Comparison of ENCODE assay signal across 8 cellular contexts in genomic region chr6:127464881-127465459, GRCh38. TPM values are rescaled to one million over a fixed set of nuclear protein-coding genes. Genes with fewer than 3 reads are reported as not detected.
A peak's percentile ranks its signal among the peaks of the same experiment; 100 is the strongest.
DNase-seq lines count a peak whose midpoint lies in the region; ATAC-seq and TF ChIP-seq lines count a peak whose summit lies in the region.

No MANE protein-coding gene starts in this region.

- CTCF ChIA-PET in CD4-positive, alpha-beta memory T cell (lab: Charles Lee; ENCODE audit: partially characterized antibody) = interaction anchor here (1.1 to 6.3 kb wide), 8 partner anchors 13 to 165 kb away, joined by 3 to 59 read pairs (median 8); no protein-coding TSS in a partner anchor

- TF ChIP-seq CTCF in esophagus squamous epithelium (IDR thresholded peaks at IDR 0.05) (peak; percentile 31 to 76 (median 68)), nephron progenitor cell (IDR thresholded peaks at IDR 0.05) (peak; percentile 84)

- intact Hi-C loops in CD4-positive, alpha-beta memory T cell (cut with micrococcal nuclease) = loop anchor here (1.0 to 10.0 kb wide), 7 partner anchors 51 to 1787 kb away; no protein-coding TSS in a partner anchor
- intact Hi-C loops in esophagus squamous epithelium (cut with DNase I) = loop anchor here (5.0 kb wide), 1 partner anchor 72 kb away; no protein-coding TSS in a partner anchor

- no peak overlapping the region for H3K27ac ChIP-seq in CD4-positive, alpha-beta memory T cell (ENCODE audit: low read depth, low read length)
- H3K27ac ChIP-seq in esophagus squamous epithelium = peak overlapping the region in 3 of 4 donors; percentile 51 to 74 (median 56)

- peaks cover 0 to 2% (median 0%) of the 10 kb centered on the region in 4 donors for H3K4me1 Mint-ChIP-seq in CD4-positive, alpha-beta memory T cell
- peaks cover under 1% of the 10 kb centered on the region for H3K4me1 Mint-ChIP-seq in nephron progenitor cell

- H3K4me3 ChIP-seq in CD4-positive, alpha-beta memory T cell (ENCODE audit: low read length in 2 of 2) = no peak overlapping the region
- no peak overlapping the region for H3K4me3 ChIP-seq in esophagus squamous epithelium

- peaks cover 0 to 4% of the 10 kb centered on the region in 2 donors for H3K36me3 Mint-ChIP-seq in CD4-positive, alpha-beta memory T cell
- no peaks in the 10 kb centered on the region for H3K36me3 Mint-ChIP-seq in nephron progenitor cell (ENCODE audit: low read depth)

- POLR2A ChIA-PET in CD4-positive, alpha-beta memory T cell (lab: Charles Lee; ENCODE audit: partially characterized antibody) = no interaction called here

- no peaks in the 10 kb centered on the region for H3K9me3 ChIP-seq in CD4-positive, alpha-beta memory T cell (ENCODE audit: control insufficient read depth in 1 of 2, low read length in 2 of 2)
- H3K9me3 ChIP-seq in esophagus squamous epithelium = no peaks in the 10 kb centered on the region

- no peak overlapping the region for H3K27ac Mint-ChIP-seq in CD4-positive, alpha-beta memory T cell
- peak overlapping the region; percentile 70 for H3K27ac Mint-ChIP-seq in nephron progenitor cell

- no peaks in the 10 kb centered on the region for H3K27me3 ChIP-seq in CD4-positive, alpha-beta memory T cell (ENCODE audit: insufficient read depth, low read length)
- no peaks in the 10 kb centered on the region for H3K27me3 ChIP-seq in esophagus squamous epithelium

- H3K9me3 Mint-ChIP-seq in CD4-positive, alpha-beta memory T cell = no peaks in the 10 kb centered on the region
- H3K9me3 Mint-ChIP-seq in nephron progenitor cell = no peaks in the 10 kb centered on the region

- ATAC-seq in HG03354 (IDR thresholded peaks at IDR 0.05; ENCODE audit: poor library complexity, severe bottlenecking, unreplicated experiment) = peak; percentile 91
- ATAC-seq in stimulated activated naive CD8-positive, alpha-beta T cell treated with anti-CD3 and anti-CD28 coated beads, Interleukin-15, Interleukin-2, amounts not matched to agents 100 U/mL and 50 U/mL, for 24 hours = peak; percentile 59

- H3K36me3 ChIP-seq in CD4-positive, alpha-beta memory T cell (ENCODE audit: insufficient read depth, low read length) = no peaks in the 10 kb centered on the region
- no peaks in the 10 kb centered on the region for H3K36me3 ChIP-seq in esophagus squamous epithelium

- H3K4me1 ChIP-seq in CD4-positive, alpha-beta memory T cell (ENCODE audit: insufficient read depth, low read length) = no peaks in the 10 kb centered on the region
- peaks cover 0 to 17% (median 0%) of the 10 kb centered on the region in 3 donors for H3K4me1 ChIP-seq in esophagus squamous epithelium

- no peaks in the 10 kb centered on the region for H3K27me3 Mint-ChIP-seq in CD4-positive, alpha-beta memory T cell
- H3K27me3 Mint-ChIP-seq in nephron progenitor cell (ENCODE audit: low read depth, poor library complexity) = no peaks in the 10 kb centered on the region

- no peak overlapping the region for H3K4me3 Mint-ChIP-seq in CD4-positive, alpha-beta memory T cell
- H3K4me3 Mint-ChIP-seq in nephron progenitor cell = no peak overlapping the region

- WGBS in esophagus squamous epithelium, 2 donors = 33 to 35% methylated on average over 3 of the region's 3 CpGs

- DNase-seq in CD4-positive, alpha-beta memory T cell = peak; percentile 29 to 50 (median 45)
- DNase-seq in GM19240 (ENCODE audit: insufficient read length, low spot score) (peak; percentile 33), NOMO-1 treated with dmso at 0.1 percent for 144 hours (lab: John Stamatoyannopoulos, UW; ENCODE audit: unreplicated experiment) (peak; percentile 23), esophagus squamous epithelium (lab: John Stamatoyannopoulos, UW) (no peak), nephron progenitor cell (peak; percentile 71)
- DNase-seq in activated CD8-positive, alpha-beta memory T cell treated with anti-CD3 and anti-CD28 coated beads, Interleukin-2, amount 50 U/mL, for 4 hours = peak; percentile 62
- peak; percentile 73 for DNase-seq in stimulated activated naive CD8-positive, alpha-beta T cell treated with anti-CD3 and anti-CD28 coated beads, Interleukin-15, Interleukin-2, amounts not matched to agents 100 U/mL and 50 U/mL, for 24 hours

- TF ChIP-seq POLR2A in esophagus squamous epithelium (IDR thresholded peaks at IDR 0.05) = no peak

RNA-seq across cellular contexts. Expression of gene KIAA0408, which starts 5.8 kb away (rescaled TPM):
- 1 to 10 TPM; 6.8 to 6.9 TPM for total RNA-seq in CD4-positive, alpha-beta memory T cell
- 1 to 10 TPM in 1 of 2 donors, not detected in 1; 1.8 TPM for polyA plus RNA-seq in CD4-positive, alpha-beta memory T cell
- 10 to 100 TPM in 1 of 4 donors, 1 to 10 TPM in 1, under 1 TPM in 2; 0.34 to 16.4 (median 2.0) TPM for total RNA-seq in esophagus squamous epithelium
